In the genomic region with DNA sequence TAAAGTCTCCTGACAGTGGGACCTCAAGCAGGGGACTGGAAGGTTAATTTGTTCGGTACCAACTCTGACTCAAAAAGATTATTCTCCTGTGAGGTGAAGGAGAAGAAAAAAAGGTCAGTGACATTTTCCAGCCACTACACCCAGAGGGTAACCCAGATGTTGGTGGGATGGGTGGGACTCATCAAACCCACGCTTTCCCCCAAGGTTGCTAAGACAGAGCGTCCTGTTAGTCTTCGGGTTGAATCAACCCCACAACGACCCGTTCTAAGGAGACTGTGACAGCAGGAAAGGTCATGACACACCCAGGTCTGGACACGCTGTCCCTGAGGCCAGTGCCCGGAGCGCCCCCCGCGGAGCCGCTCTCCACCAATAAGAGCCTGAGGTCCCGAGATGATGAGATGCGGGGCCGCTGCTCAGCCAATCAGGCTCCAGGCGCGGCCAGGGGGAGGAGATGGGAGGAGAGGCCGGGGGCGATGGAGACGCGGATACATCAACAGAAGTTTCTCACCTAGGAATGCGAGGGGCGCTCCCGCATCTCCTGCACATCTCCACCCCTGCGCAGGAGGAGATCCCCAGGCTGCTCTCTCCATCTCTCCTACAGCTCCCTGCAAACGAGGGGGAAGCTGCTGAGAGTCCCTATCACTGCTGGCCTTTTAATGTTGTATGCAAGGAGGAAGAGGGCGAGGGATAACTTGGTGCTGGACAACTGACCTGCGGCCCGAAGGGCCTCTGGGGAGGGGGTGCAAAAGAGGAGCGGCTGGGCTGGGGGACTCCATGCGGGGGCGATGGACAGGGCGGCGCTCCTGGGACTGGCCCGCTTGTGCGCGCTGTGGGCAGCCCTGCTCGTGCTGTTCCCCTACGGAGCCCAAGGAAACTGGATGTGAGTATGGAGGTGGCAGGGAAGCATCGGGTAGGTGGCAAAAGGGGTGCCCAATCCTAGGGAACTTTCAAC, we compare ENCODE assay signal across 9 cellular contexts. TPM values are rescaled to one million over a fixed set of nuclear protein-coding genes. Genes with fewer than 3 reads are reported as not detected.
DNase-seq lines count a peak whose midpoint lies in the region; ATAC-seq and TF ChIP-seq lines count a peak whose summit lies in the region.
"Had no signal": no experiment of that assay in that cellular context is flagged by ENCODE, and none has a peak within 500 bp of the region (broad histone marks: within the 10 kb centered on the region; RNA-seq: fewer than 3 reads in every experiment).

A gene with protein sequence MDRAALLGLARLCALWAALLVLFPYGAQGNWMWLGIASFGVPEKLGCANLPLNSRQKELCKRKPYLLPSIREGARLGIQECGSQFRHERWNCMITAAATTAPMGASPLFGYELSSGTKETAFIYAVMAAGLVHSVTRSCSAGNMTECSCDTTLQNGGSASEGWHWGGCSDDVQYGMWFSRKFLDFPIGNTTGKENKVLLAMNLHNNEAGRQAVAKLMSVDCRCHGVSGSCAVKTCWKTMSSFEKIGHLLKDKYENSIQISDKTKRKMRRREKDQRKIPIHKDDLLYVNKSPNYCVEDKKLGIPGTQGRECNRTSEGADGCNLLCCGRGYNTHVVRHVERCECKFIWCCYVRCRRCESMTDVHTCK (plus strand): TSS at position 493 of the 952 bp plus-strand sequence. CDS start 293 bp downstream, at position 786.

- no peak within 1 kb of the TSS for H3K27ac Mint-ChIP-seq in T-helper 2 cell treated with Interferon-gamma antibody and Interleukin-4, amounts not matched to agents 5 μg/mL and 100 μg/mL, for 36 hours
- H3K27ac Mint-ChIP-seq: CD4-positive, CD25-positive, alpha-beta regulatory T cell had no signal

- H3K4me3 Mint-ChIP-seq in T-helper 2 cell treated with Interferon-gamma antibody and Interleukin-4, amounts not matched to agents 5 μg/mL and 100 μg/mL, for 36 hours: peak within 1 kb of the TSS; percentile 62

- H3K4me3 ChIP-seq in WERI-Rb-1 (ENCODE audit: low read depth, low read length): peak within 1 kb of the TSS; percentile 42
- peak within 1 kb of the TSS; percentile 15 to 51 (median 41) for H3K4me3 ChIP-seq in heart left ventricle
- peak within 1 kb of the TSS; percentile 4 to 44 (median 36) for H3K4me3 ChIP-seq in sigmoid colon

- DNase-seq in T-helper 2 cell treated with Interferon-gamma antibody and Interleukin-4, amounts not matched to agents 5 μg/mL and 100 μg/mL, for 36 hours (ENCODE audit: low spot score): no peak
- DNase-seq in T-helper 2 cell (no peak), WERI-Rb-1 (no peak), heart left ventricle (peak in 2 of 5 donors; percentile 26 to 55), sigmoid colon (no peak), NAMALWA (ENCODE audit: low spot score) (no peak), activated gamma-delta T cell (lab: John Stamatoyannopoulos, UW) (no peak), omental fat pad (ENCODE audit: low spot score) (no peak)

- peaks cover 0 to 25% (median 14%) of the 10 kb centered on the region in 12 donors for H3K4me1 ChIP-seq in heart left ventricle
- H3K4me1 ChIP-seq in sigmoid colon: peaks cover 0 to 23% (median 19%) of the 10 kb centered on the region in 4 donors

- peaks cover 10% of the 10 kb centered on the region for H3K27me3 ChIP-seq in WERI-Rb-1 (ENCODE audit: insufficient read depth, low read depth, severe bottlenecking)
- H3K27me3 ChIP-seq in heart left ventricle: peaks cover 7 to 70% (median 56%) of the 10 kb centered on the region in 9 donors
- H3K27me3 ChIP-seq in sigmoid colon: peaks cover 15 to 65% (median 37%) of the 10 kb centered on the region in 3 donors

- no peak for TF ChIP-seq CTCF in WERI-Rb-1 (IDR thresholded peaks at IDR 0.05; ENCODE audit: low read depth, low read length)
- TF ChIP-seq CTCF in heart left ventricle (IDR thresholded peaks at IDR 0.05): no peak
- no peak for TF ChIP-seq CTCF in sigmoid colon (IDR thresholded peaks at IDR 0.05)
- no peak for TF ChIP-seq CTCF in omental fat pad (IDR thresholded peaks at IDR 0.05)

- no peaks in the 10 kb centered on the region for H3K36me3 ChIP-seq in WERI-Rb-1
- no peaks in the 10 kb centered on the region for H3K36me3 ChIP-seq in heart left ventricle
- no peaks in the 10 kb centered on the region for H3K36me3 ChIP-seq in sigmoid colon

- no peaks in the 10 kb centered on the region for H3K36me3 Mint-ChIP-seq in T-helper 2 cell treated with Interferon-gamma antibody and Interleukin-4, amounts not matched to agents 5 μg/mL and 100 μg/mL, for 36 hours (ENCODE audit: low read depth)
- H3K36me3 Mint-ChIP-seq: CD4-positive, CD25-positive, alpha-beta regulatory T cell had no signal

- H3K9me3 ChIP-seq in WERI-Rb-1 (ENCODE audit: severe bottlenecking): no peaks in the 10 kb centered on the region
- no peaks in the 10 kb centered on the region for H3K9me3 ChIP-seq in heart left ventricle
- no peaks in the 10 kb centered on the region for H3K9me3 ChIP-seq in sigmoid colon

- no peaks in the 10 kb centered on the region for H3K9me3 Mint-ChIP-seq in T-helper 2 cell treated with Interferon-gamma antibody and Interleukin-4, amounts not matched to agents 5 μg/mL and 100 μg/mL, for 36 hours

- intact Hi-C loops in heart left ventricle (cut with DNase I): no loop called here
- intact Hi-C loops in sigmoid colon (cut with DNase I): no loop called here

- no peak for TF ChIP-seq EP300 in sigmoid colon (IDR thresholded peaks at IDR 0.05)

- TF ChIP-seq POLR2A in heart left ventricle (IDR thresholded peaks at IDR 0.05): no peak
- TF ChIP-seq POLR2A in sigmoid colon (IDR thresholded peaks at IDR 0.05): no peak

- H3K4me1 Mint-ChIP-seq in T-helper 2 cell treated with Interferon-gamma antibody and Interleukin-4, amounts not matched to agents 5 μg/mL and 100 μg/mL, for 36 hours (ENCODE audit: low read depth): peaks cover 15% of the 10 kb centered on the region

- 12 to 17% (median 13%) methylated on average over 37 to 40 of the region's 40 CpGs for WGBS in heart left ventricle, 4 donors
- 16 to 24% methylated on average over 40 of the region's 40 CpGs for WGBS in sigmoid colon, 2 donors

- peak; percentile 15 to 60 (median 48) for ATAC-seq in heart left ventricle
- ATAC-seq in omental fat pad (ENCODE audit: low FRiP score): no peak

- peaks cover 63% of the 10 kb centered on the region for H3K27me3 Mint-ChIP-seq in T-helper 2 cell treated with Interferon-gamma antibody and Interleukin-4, amounts not matched to agents 5 μg/mL and 100 μg/mL, for 36 hours (ENCODE audit: low read depth)

- H3K27ac ChIP-seq in WERI-Rb-1 (no peak within 1 kb of the TSS), heart left ventricle (no peak within 1 kb of the TSS), sigmoid colon (no peak within 1 kb of the TSS)

RNA-seq across cellular contexts. Expression of the gene that starts here (rescaled TPM):
- total RNA-seq in heart left ventricle (under 1 TPM in 1 of 9 donors, not detected in 8; 0.19 TPM), sigmoid colon (1 to 10 TPM in 1 of 4 donors, under 1 TPM in 3; 0.49 to 1.4 (median 0.68) TPM), omental fat pad (not detected)
- polyA plus RNA-seq in heart left ventricle (not detected), sigmoid colon (under 1 TPM in 2 of 3 donors, not detected in 1; 0.38 to 0.60 TPM)
- total RNA-seq: CD4-positive, CD25-positive, alpha-beta regulatory T cell had no signal

Comparison
In these comparisons a context has a peak if more than half of its experiments do, and no peak if none do; other contexts are left out.
1. Peak in ATAC-seq and H3K4me3 ChIP-seq in heart left ventricle; RNA of the gene not detected or under 1 TPM.